In genomic region chr1:19010995-19011696, GRCh38 we compare ENCODE assay signal across 1 cellular context.
TF ChIP-seq lines count a peak whose summit lies in the region.

No MANE protein-coding gene starts in this region.

TF ChIP-seq in H1, 55 proteins besides CTCF, POLR2A, EP300 and RAD21:
- TF ChIP-seq CEBPB (IDR thresholded peaks at IDR 0.05; ENCODE audit: low read depth, low read length) (peak; percentile 52; the same call in 1 of the 2 replicates), ZNF274 (IDR thresholded peaks at IDR 0.05; ENCODE audit: borderline replicate concordance, extremely low read depth, low read length) (no peak)
